8 cellular contexts compared by ENCODE assay signal in the genomic region with DNA sequence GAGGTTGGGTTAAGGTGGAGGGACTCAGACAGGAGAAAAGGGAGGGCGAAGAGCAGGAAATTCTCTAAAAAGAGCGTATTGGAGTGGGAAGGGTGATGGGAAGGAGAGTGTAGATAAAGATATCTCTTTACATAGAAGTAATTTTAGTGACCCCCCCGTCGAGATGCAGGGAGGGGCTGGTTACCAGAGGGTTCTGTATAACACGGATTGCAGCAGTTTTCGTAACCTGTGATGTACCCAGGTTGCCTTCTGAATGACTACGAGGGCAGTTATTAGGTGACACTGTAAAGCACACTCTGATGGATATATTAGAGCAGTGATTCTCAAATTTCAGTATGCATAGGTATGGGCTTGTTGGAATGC. TPM values are rescaled to one million over a fixed set of nuclear protein-coding genes. Genes with fewer than 3 reads are reported as not detected.
DNase-seq lines count a peak whose midpoint lies in the region; ATAC-seq and TF ChIP-seq lines count a peak whose summit lies in the region.

No MANE protein-coding gene starts in this region.

- intact Hi-C loops in CD4-positive, alpha-beta memory T cell (cut with micrococcal nuclease): no loop called here

- H3K9me3 ChIP-seq in CD4-positive, alpha-beta memory T cell (ENCODE audit: control insufficient read depth in 1 of 2, low read length in 2 of 2): no peaks in the 10 kb centered on the region
- H3K9me3 ChIP-seq in ectodermal cell (ENCODE audit: control insufficient read depth, low read length) (no peaks in the 10 kb centered on the region), neuron (ENCODE audit: low read length) (no peaks in the 10 kb centered on the region)

- 14 to 15% methylated on average over 7 of the region's 7 CpGs for WGBS in ectodermal cell, 2 experiments

- peak overlapping the region; percentile 64 for H3K27ac ChIP-seq in CD4-positive, alpha-beta memory T cell (ENCODE audit: low read depth, low read length)
- H3K27ac ChIP-seq in ectodermal cell (ENCODE audit: insufficient read depth, low read depth, low read length, poor library complexity, severe bottlenecking): no peak overlapping the region

- peak overlapping the region; percentile 73 for H2AFZ ChIP-seq in neuron (ENCODE audit: low read depth, low read length)

- POLR2A ChIA-PET in CD4-positive, alpha-beta memory T cell (lab: Charles Lee; ENCODE audit: partially characterized antibody): interaction anchor here (0.9 to 2.6 kb wide), 9 partner anchors 9 to 587 kb away, joined by 3 to 17 read pairs (median 8); partner anchors contain the start of genes ACOT2, ACOT4, ACOT6 and RBM25

- H3K27ac Mint-ChIP-seq in CD4-positive, alpha-beta memory T cell: peak overlapping the region; percentile 76 to 97 (median 97)

- ATAC-seq in HG02798 (IDR thresholded peaks at IDR 0.05; ENCODE audit: poor library complexity, unreplicated experiment): no peak
- ATAC-seq in activated CD4-positive, CD25-positive, alpha-beta regulatory T cell treated with anti-CD3 and anti-CD28 coated beads, Interleukin-2, amount 50 U/mL, for 24 hours: no peak

- peaks cover 0 to 4% of the 10 kb centered on the region in 2 donors for H3K36me3 Mint-ChIP-seq in CD4-positive, alpha-beta memory T cell

- TF ChIP-seq CTCF in LNCaP clone FGC (IDR thresholded peaks at IDR 0.05; ENCODE audit: control insufficient read depth, extremely low read depth, insufficient read depth): no peak

- H3K27me3 Mint-ChIP-seq in CD4-positive, alpha-beta memory T cell: no peaks in the 10 kb centered on the region

- peak overlapping the region; percentile 73 to 81 for H3K4me3 ChIP-seq in CD4-positive, alpha-beta memory T cell (ENCODE audit: low read length in 2 of 2)
- peak overlapping the region; percentile 93 for H3K4me3 ChIP-seq in LNCaP clone FGC (ENCODE audit: low read depth, low read length)
- H3K4me3 ChIP-seq in ectodermal cell (ENCODE audit: insufficient read depth, low read depth, low read length): peak overlapping the region; percentile 62
- peak overlapping the region; percentile 91 for H3K4me3 ChIP-seq in neuron (ENCODE audit: low read length)

- H3K36me3 ChIP-seq in CD4-positive, alpha-beta memory T cell (ENCODE audit: insufficient read depth, low read length): no peaks in the 10 kb centered on the region
- H3K36me3 ChIP-seq in ectodermal cell (ENCODE audit: control insufficient read depth, insufficient read depth, low read length) (no peaks in the 10 kb centered on the region), neuron (ENCODE audit: insufficient read depth, low read length) (no peaks in the 10 kb centered on the region)

- DNase-seq in CD4-positive, alpha-beta memory T cell: no peak
- DNase-seq in LNCaP clone FGC (ENCODE audit: low read depth) (no peak), NCI-H187 treated with DMSO at 0.1 percent for 48 hours (lab: John Stamatoyannopoulos, UW) (no peak)
- no peak for DNase-seq in stimulated activated naive CD4-positive, alpha-beta T cell treated with Interleukin-2 at 50 U/mL for 16 hours (lab: John Stamatoyannopoulos, UW)

- H3K9me3 Mint-ChIP-seq in CD4-positive, alpha-beta memory T cell: no peaks in the 10 kb centered on the region

- peaks cover 11% of the 10 kb centered on the region for H3K4me1 ChIP-seq in CD4-positive, alpha-beta memory T cell (ENCODE audit: insufficient read depth, low read length)
- peaks cover 3% of the 10 kb centered on the region for H3K4me1 ChIP-seq in ectodermal cell (ENCODE audit: control insufficient read depth, insufficient read depth, low read length)
- peaks cover 9% of the 10 kb centered on the region for H3K4me1 ChIP-seq in neuron (ENCODE audit: insufficient read depth, low read length)

- H3K4me1 Mint-ChIP-seq in CD4-positive, alpha-beta memory T cell: peaks cover 11 to 19% (median 17%) of the 10 kb centered on the region in 4 donors

- peak overlapping the region; percentile 89 to 99 (median 95) for H3K4me3 Mint-ChIP-seq in CD4-positive, alpha-beta memory T cell

- no peaks in the 10 kb centered on the region for H3K27me3 ChIP-seq in CD4-positive, alpha-beta memory T cell (ENCODE audit: insufficient read depth, low read length)
- H3K27me3 ChIP-seq in ectodermal cell (ENCODE audit: control insufficient read depth, insufficient read depth, low read length, poor library complexity, severe bottlenecking) (no peaks in the 10 kb centered on the region), neuron (ENCODE audit: insufficient read depth, low read length) (no peaks in the 10 kb centered on the region)

- CTCF ChIA-PET in CD4-positive, alpha-beta memory T cell (lab: Charles Lee; ENCODE audit: partially characterized antibody): interaction anchor here (0.8 to 2.3 kb wide), 5 partner anchors 12 to 181 kb away, joined by 3 to 18 read pairs (median 4); no protein-coding TSS in a partner anchor

RNA-seq across cellular contexts. Expression of gene DNAL1, which starts 0.4 kb away (rescaled TPM):
- 1 to 10 TPM; 5.4 to 7.8 TPM for total RNA-seq in CD4-positive, alpha-beta memory T cell
- polyA plus RNA-seq in CD4-positive, alpha-beta memory T cell: 1 to 10 TPM; 8.4 to 8.6 TPM
- polyA plus RNA-seq in ectodermal cell (2013, experiment 1 of 4): 18.3 TPM
- 22.4 TPM for polyA plus RNA-seq in ectodermal cell (2013, experiment 2 of 4)
- polyA plus RNA-seq in ectodermal cell (2013, experiment 3 of 4): 10.3 TPM
- 12.2 TPM for polyA plus RNA-seq in ectodermal cell (2013, experiment 4 of 4)

RNA-seq across cellular contexts. Expression of gene ACOT6, which starts 32.9 kb away (rescaled TPM):
- total RNA-seq in CD4-positive, alpha-beta memory T cell: not detected
- not detected for polyA plus RNA-seq in CD4-positive, alpha-beta memory T cell
- not detected for polyA plus RNA-seq in ectodermal cell (2013, experiment 1 of 4)
- polyA plus RNA-seq in ectodermal cell (2013, experiment 2 of 4): not detected
- not detected for polyA plus RNA-seq in ectodermal cell (2013, experiment 3 of 4)
- polyA plus RNA-seq in ectodermal cell (2013, experiment 4 of 4): not detected

RNA-seq across cellular contexts. Expression of gene ACOT4, which starts 53.6 kb away (rescaled TPM):
- total RNA-seq in CD4-positive, alpha-beta memory T cell: 1 to 10 TPM; 1.2 to 1.5 TPM
- 1 to 10 TPM; 5.1 to 8.1 TPM for polyA plus RNA-seq in CD4-positive, alpha-beta memory T cell
- 0.44 TPM for polyA plus RNA-seq in ectodermal cell (2013, experiment 1 of 4)
- polyA plus RNA-seq in ectodermal cell (2013, experiment 2 of 4): 0.39 TPM
- polyA plus RNA-seq in ectodermal cell (2013, experiment 3 of 4): 0.48 TPM
- polyA plus RNA-seq in ectodermal cell (2013, experiment 4 of 4): 0.65 TPM
